In the genomic region with DNA sequence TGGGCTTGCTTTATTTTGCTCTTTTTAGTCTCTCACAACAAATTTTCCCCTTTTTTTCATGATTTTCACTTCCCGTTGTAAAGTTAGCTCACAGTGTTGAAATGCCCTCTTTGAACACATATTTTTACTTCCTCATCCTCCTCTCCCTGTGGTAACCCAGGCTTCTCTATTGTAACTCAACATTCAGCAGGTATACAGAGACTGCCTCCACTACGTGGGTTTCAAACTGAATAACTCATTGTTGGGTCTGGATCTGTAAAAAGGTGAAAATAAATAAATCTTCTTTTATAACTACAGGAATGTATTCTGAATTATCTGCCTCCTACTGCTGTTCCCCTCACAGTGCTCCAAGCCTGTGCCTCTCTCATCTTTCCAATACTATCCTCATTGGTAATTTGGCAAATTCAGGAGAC, we compare ENCODE assay signal across 10 cellular contexts.
A peak's percentile ranks its signal among the peaks of the same experiment; 100 is the strongest.
DNase-seq lines count a peak whose midpoint lies in the region; ATAC-seq and TF ChIP-seq lines count a peak whose summit lies in the region.
"Had no signal": no experiment of that assay in that cellular context is flagged by ENCODE, and none has a peak within 500 bp of the region (broad histone marks: within the 10 kb centered on the region; RNA-seq: fewer than 3 reads in every experiment).

No MANE protein-coding gene starts in this region.

- H3K18ac ChIP-seq in IMR-90 (ENCODE audit: low read depth, low read length) = peak overlapping the region; percentile 89; the same call in 1 of the 2 replicates

- DNase-seq in IMR-90 (no peak), astrocyte of the cerebellum (ENCODE audit: low read depth) (no peak), LoVo (ENCODE audit: low spot score) (no peak), NCI-H82 (lab: John Stamatoyannopoulos, UW) (no peak)
- DNase-seq: activated naive CD8-positive, alpha-beta T cell treated with anti-CD3 and anti-CD28 coated beads, Interleukin-2, amount 10 ng/mL, durations not matched to agents 7 days and 5 days; right cardiac atrium had no signal

- peak overlapping the region; percentile 69 for H2BK20ac ChIP-seq in IMR-90 (ENCODE audit: low read depth, low read length)

- intact Hi-C loops in IMR-90 (cut with micrococcal nuclease) = loop anchor here (1.0 to 5.0 kb wide), 2 partner anchors 70 to 137 kb away; no protein-coding TSS in a partner anchor

- peak overlapping the region; percentile 80 for H3K4ac ChIP-seq in IMR-90 (ENCODE audit: low read depth, low read length)

- peak overlapping the region; percentile 86; the same call in 1 of the 2 replicates for H3K23ac ChIP-seq in IMR-90 (ENCODE audit: low read depth, low read length)

- H2BK5ac ChIP-seq in IMR-90 (ENCODE audit: low read depth, low read length, poor library complexity, severe bottlenecking) = peak overlapping the region; percentile 97

- POLR2A ChIA-PET in IMR-90 (lab: Charles Lee; ENCODE audit: unreplicated experiment) = interaction anchor here (0.6 to 1.4 kb wide), 4 partner anchors 18 to 347 kb away, joined by 4 to 7 read pairs (median 5); no protein-coding TSS in a partner anchor

- H4K20me1 ChIP-seq in IMR-90 (ENCODE audit: insufficient read depth, low read length) = peaks cover 48% of the 10 kb centered on the region

- H3K14ac ChIP-seq in IMR-90 (replicated peaks; ENCODE audit: low read depth, low read length) = peak overlapping the region; percentile 82

- H2BK120ac ChIP-seq in IMR-90 (ENCODE audit: low read depth, low read length) = peak overlapping the region; percentile 81

- H4K5ac ChIP-seq in IMR-90 (ENCODE audit: low read depth, low read length) = peak overlapping the region; percentile 5; the same call in 1 of the 2 replicates

- CTCF ChIA-PET in IMR-90 (lab: Yijun Ruan, JAX) = interaction anchor here (0.6 to 0.7 kb wide), 2 partner anchors 54 to 318 kb away, joined by 3 read pairs; no protein-coding TSS in a partner anchor

- peak overlapping the region; percentile 74 for H2AK5ac ChIP-seq in IMR-90 (ENCODE audit: low read depth, low read length)

- H3K79me1 ChIP-seq in IMR-90 (ENCODE audit: low read depth in 1 of 2, low read length in 2 of 2) = peaks cover 0 to 15% of the 10 kb centered on the region in 2 experiments; a peak in 2 of 4 replicates

- H3K27me3 ChIP-seq in IMR-90 (ENCODE audit: control insufficient read depth, insufficient read depth, low read length) = no peaks in the 10 kb centered on the region
- no peaks in the 10 kb centered on the region for H3K27me3 ChIP-seq in neutrophil

- ATAC-seq in GM18499 (IDR thresholded peaks at IDR 0.05; ENCODE audit: insufficient read depth, unreplicated experiment) (peak; percentile 67), IMR-90 (ENCODE audit: low read depth) (no peak), HG03521 (IDR thresholded peaks at IDR 0.05; ENCODE audit: unreplicated experiment) (no peak), GM18907 (IDR thresholded peaks at IDR 0.05; ENCODE audit: unreplicated experiment) (no peak)

- peak overlapping the region; percentile 69 for H3K56ac ChIP-seq in IMR-90 (ENCODE audit: extremely low read depth, insufficient read depth, low read length)

- peak overlapping the region; percentile 52 to 78; a peak in 3 of 4 replicates for H4K8ac ChIP-seq in IMR-90 (ENCODE audit: low read depth in 2 of 2, low read length in 2 of 2)

- WGBS in IMR-90 (ENCODE audit: extremely low coverage in 2 of 2, insufficient read length in 1 of 2), 2 experiments = no CpG with 5 or more reads among the region's 2 CpGs

- H2BK15ac ChIP-seq in IMR-90 (ENCODE audit: low read depth, low read length) = peak overlapping the region; percentile 6; the same call in 2 of the 3 replicates

- peaks cover 10% of the 10 kb centered on the region for H3K9me1 ChIP-seq in IMR-90 (ENCODE audit: insufficient read depth, low read length)

- BruUV-seq in IMR-90 (replicated peaks; lab: Mats Ljungman, UMichigan) = no TSS peak

- H2AK9ac ChIP-seq in IMR-90 (replicated peaks; ENCODE audit: low read depth, low read length, poor library complexity) = no peak overlapping the region

- H3K9me3 ChIP-seq in IMR-90 (ENCODE audit: control insufficient read depth, insufficient read depth, low read length) (no peaks in the 10 kb centered on the region), neutrophil (no peaks in the 10 kb centered on the region)

- dilution Hi-C loops in IMR-90 (cut with HindIII; ENCODE audit: low sequenced_read_pairs, unreplicated experiment) = no loop called here

- peak overlapping the region; percentile 99 for H3K4me3 ChIP-seq in IMR-90 (ENCODE audit: insufficient read depth, low read depth, low read length)
- H3K4me3 ChIP-seq in astrocyte of the cerebellum (ENCODE audit: low read depth, low read length) = peak overlapping the region; percentile 89
- H3K4me3 ChIP-seq in neutrophil (ENCODE audit: low read depth in 1 of 2, low read length in 1 of 2) = peak overlapping the region; percentile 17 to 26

- peak overlapping the region; percentile 93 for H3K4me2 ChIP-seq in IMR-90 (ENCODE audit: low read depth, low read length)

- H4K91ac ChIP-seq in IMR-90 (ENCODE audit: insufficient read depth, low read depth, low read length) = peak overlapping the region; percentile 58

- H3K9ac ChIP-seq in IMR-90 (ENCODE audit: low read depth, low read length) = peak overlapping the region; percentile 100

- peaks cover 8% of the 10 kb centered on the region for H3K4me1 ChIP-seq in IMR-90 (ENCODE audit: control insufficient read depth, insufficient read depth, low read length)
- peaks cover 79 to 83% of the 10 kb centered on the region in 2 experiments for H3K4me1 ChIP-seq in neutrophil (ENCODE audit: control insufficient read depth in 1 of 2, insufficient read depth in 1 of 2, low read depth in 1 of 2, low read length in 1 of 2)

- TF ChIP-seq CTCF in IMR-90 (conservative IDR thresholded peaks at IDR 0.05; ENCODE audit: low read depth, low read length) (no peak), astrocyte of the cerebellum (IDR thresholded peaks at IDR 0.05; ENCODE audit: low read depth, low read length, missing control alignments) (no peak), neutrophil (IDR thresholded peaks at IDR 0.05) (no peak)

- in situ Hi-C loops in IMR-90 (cut with MboI; ENCODE audit: low sequenced_read_pairs) (loop anchor here (10.0 kb wide), 1 partner anchor 1052 kb away; no protein-coding TSS in a partner anchor), astrocyte of the cerebellum (cut with HindIII; ENCODE audit: low sequenced_read_pairs) (no loop called here)

- no peak overlapping the region for H2AFZ ChIP-seq in IMR-90 (replicated peaks; ENCODE audit: low read length, poor library complexity)

- no peak for TF ChIP-seq RAD21 in IMR-90 (IDR thresholded peaks at IDR 0.05; ENCODE audit: low read length)

- peaks cover 20% of the 10 kb centered on the region for H3K36me3 ChIP-seq in IMR-90 (ENCODE audit: control insufficient read depth, insufficient read depth, low read length)
- peaks cover 11% of the 10 kb centered on the region for H3K36me3 ChIP-seq in neutrophil

- TF ChIP-seq POLR2A in IMR-90 (IDR thresholded peaks at IDR 0.05; ENCODE audit: low read depth, low read length) = no peak

- H3K27ac ChIP-seq in IMR-90 (ENCODE audit: insufficient read depth, low read length) = peak overlapping the region; percentile 90
- H3K27ac ChIP-seq in neutrophil = peak overlapping the region; percentile 79

TF ChIP-seq in IMR-90, 13 proteins besides CTCF, POLR2A, EP300 and RAD21:
- TF ChIP-seq BHLHE40 (IDR thresholded peaks at IDR 0.05; ENCODE audit: low read depth, low read length) = no peak
- no peak for TF ChIP-seq MXI1 (IDR thresholded peaks at IDR 0.05; ENCODE audit: borderline replicate concordance, low read depth, low read length)
- TF ChIP-seq SMC3 (IDR thresholded peaks at IDR 0.05; ENCODE audit: low read depth, low read length) = no peak
- TF ChIP-seq RCOR1 (IDR thresholded peaks at IDR 0.05; ENCODE audit: insufficient replicate concordance, low read length) = no peak
- TF ChIP-seq NFE2L2 (IDR thresholded peaks at IDR 0.05; ENCODE audit: low read depth, low read length) = no peak
- no peak for TF ChIP-seq CHD1 (IDR thresholded peaks at IDR 0.05; ENCODE audit: low read depth, low read length)
TF ChIP-seq in IMR-90: peak in this region for 0.

Comparison
In these comparisons a context has a peak if more than half of its experiments do, and no peak if none do; other contexts are left out.
1. H3K4me3 ChIP-seq: peak in every context shown above with its lines; median percentile 99 in IMR-90; 89 in astrocyte of the cerebellum; 22 in neutrophil.